In genomic region chr12:106123110-106123509, GRCh38 we compare ENCODE assay signal across 24 cellular contexts. TPM values are rescaled to one million over a fixed set of nuclear protein-coding genes. Genes with fewer than 3 reads are reported as not detected.
A peak's percentile ranks its signal among the peaks of the same experiment; 100 is the strongest.
DNase-seq lines count a peak whose midpoint lies in the region; ATAC-seq, FAIRE-seq and TF ChIP-seq lines count a peak whose summit lies in the region.
"Had no signal": no experiment of that assay in that cellular context is flagged by ENCODE, and none has a peak within 500 bp of the region (broad histone marks: within the 10 kb centered on the region; RNA-seq: fewer than 3 reads in every experiment).

No MANE protein-coding gene starts in this region.

- CTCF ChIA-PET in MCF 10A (lab: Yijun Ruan, JAX), result interaction anchor here (1.4 to 14.0 kb wide), 2 partner anchors 10 to 13 kb away, joined by 5 to 115 read pairs; partner anchors contain the start of gene NUAK1
- CTCF ChIA-PET in mammary epithelial cell (lab: Charles Lee; ENCODE audit: low non-redundant PET), result no interaction called here

- peaks cover 26% of the 10 kb centered on the region for H3K4me1 Mint-ChIP-seq in MCF 10A (ENCODE audit: insufficient read depth, unreplicated experiment)
- H3K4me1 Mint-ChIP-seq: activated naive CD4-positive, alpha-beta T cell treated with anti-CD3 and anti-CD28 coated beads, Interleukin-2, amount 10 ng/mL, durations not matched to agents 7 days and 5 days; memory B cell; T-helper 17 cell had no signal

- no peaks in the 10 kb centered on the region for H3K27me3 Mint-ChIP-seq in MCF 10A (ENCODE audit: insufficient read depth, unreplicated experiment)
- H3K27me3 Mint-ChIP-seq: brain had no signal

- peaks cover 91% of the 10 kb centered on the region for H3K79me2 ChIP-seq in mammary epithelial cell (ENCODE audit: insufficient read depth, low read length)

- no peak for TF ChIP-seq CTCF in MCF 10A (IDR thresholded peaks at IDR 0.05; ENCODE audit: unreplicated experiment)
- TF ChIP-seq CTCF in mammary epithelial cell (conservative IDR thresholded peaks at IDR 0.05 in 1 of 2, IDR thresholded peaks at IDR 0.05 in 1 of 2; ENCODE audit: extremely low read depth in 1 of 2, insufficient read depth in 1 of 2, low read depth in 1 of 2, low read length in 2 of 2), result no peak
- TF ChIP-seq CTCF in psoas muscle (IDR thresholded peaks at IDR 0.05), result no peak
- no peak for TF ChIP-seq CTCF in vagina (IDR thresholded peaks at IDR 0.05)

- POLR2A ChIA-PET in MCF 10A (lab: Yijun Ruan, JAX), result interaction anchor here (1.7 kb wide), 1 partner anchor 9 kb away, joined by 7 read pairs; no protein-coding TSS in a partner anchor

- H3K36me3 ChIP-seq in mammary epithelial cell (ENCODE audit: insufficient read depth, low read length) (no peaks in the 10 kb centered on the region), psoas muscle (ENCODE audit: insufficient read depth in 1 of 2, low read depth in 1 of 2) (no peaks in the 10 kb centered on the region), vagina (no peaks in the 10 kb centered on the region), small intestine (ENCODE audit: control insufficient read depth in 2 of 2, insufficient read depth in 2 of 2, low read length in 2 of 2) (no peaks in the 10 kb centered on the region)
- H3K36me3 ChIP-seq: BLaER1, HAP-1, WERI-Rb-1 had no signal

- TF ChIP-seq POLR2A in vagina (IDR thresholded peaks at IDR 0.05), result no peak

- H3K27me3 ChIP-seq in mammary epithelial cell (ENCODE audit: insufficient read depth, low read length) (no peaks in the 10 kb centered on the region), psoas muscle (ENCODE audit: insufficient read depth in 3 of 3, low read length in 2 of 3) (no peaks in the 10 kb centered on the region), vagina (no peaks in the 10 kb centered on the region), small intestine (ENCODE audit: control insufficient read depth in 2 of 2, insufficient read depth in 2 of 2, low read length in 2 of 2) (no peaks in the 10 kb centered on the region)
- H3K27me3 ChIP-seq: BLaER1 had no signal

- H3K9me3 ChIP-seq in mammary epithelial cell (replicated peaks; ENCODE audit: insufficient read depth, low read length), result no peaks in the 10 kb centered on the region
- H3K9me3 ChIP-seq in psoas muscle, result no peaks in the 10 kb centered on the region
- no peaks in the 10 kb centered on the region for H3K9me3 ChIP-seq in vagina
- no peaks in the 10 kb centered on the region for H3K9me3 ChIP-seq in small intestine (ENCODE audit: control insufficient read depth, low read depth)
- H3K9me3 ChIP-seq: BLaER1, HAP-1 had no signal

- H3K4me1 ChIP-seq in mammary epithelial cell (ENCODE audit: insufficient read depth, low read length), result peaks cover 11% of the 10 kb centered on the region
- H3K4me1 ChIP-seq in psoas muscle, result peaks cover 91% of the 10 kb centered on the region
- H3K4me1 ChIP-seq in vagina, result peaks cover 99% of the 10 kb centered on the region
- H3K4me1 ChIP-seq in small intestine (ENCODE audit: control insufficient read depth in 2 of 2, insufficient read depth in 1 of 2, low read depth in 1 of 2, low read length in 1 of 2), result peaks cover 0 to 2% of the 10 kb centered on the region in 2 donors
- H3K4me1 ChIP-seq: BLaER1 had no signal

- in situ Hi-C loops in mammary epithelial cell (cut with MboI; ENCODE audit: low sequenced_read_pairs in 2 of 2), result no loop called here

- intact Hi-C loops in MCF 10A (cut with micrococcal nuclease), result no loop called here
- intact Hi-C loops in mammary epithelial cell (cut with micrococcal nuclease), result no loop called here
- intact Hi-C loops in left ventricle myocardium superior (cut with micrococcal nuclease), result no loop called here
- intact Hi-C loops in psoas muscle (cut with DNase I), result loop anchor here in 1 of 2 donors (10.0 kb wide), 1 partner anchor 198 kb away; no protein-coding TSS in a partner anchor
- intact Hi-C loops in vagina (cut with DNase I), result no loop called here

- no peak overlapping the region for H3K4me2 ChIP-seq in mammary epithelial cell (ENCODE audit: insufficient read depth, low read depth, low read length)
- H3K4me2 ChIP-seq: BLaER1 had no signal

- 97% methylated on average over 5 of the region's 5 CpGs for WGBS in mammary epithelial cell (ENCODE audit: low coverage, missing lambda C conversion rate)
- WGBS in psoas muscle, 3 donors, result 33 to 40% (median 33%) methylated on average over 5 of the region's 5 CpGs
- 61 to 72% (median 61%) methylated on average over 5 of the region's 5 CpGs for WGBS in small intestine, 3 donors

- peak overlapping the region; percentile 31 for H3K27ac Mint-ChIP-seq in MCF 10A (ENCODE audit: low read depth, unreplicated experiment)
- H3K27ac Mint-ChIP-seq: activated CD4-positive, alpha-beta memory T cell treated with anti-CD3 and anti-CD28 coated beads for 36 hours; activated naive CD4-positive, alpha-beta T cell treated with anti-CD3 and anti-CD28 coated beads, Interleukin-2, amount 10 ng/mL, durations not matched to agents 7 days and 5 days; dendritic cell treated with granulocyte-macrophage colony-stimulating factor and Interleukin-4, amounts not matched to agents 40 ng/mL and 50 ng/mL, for 4 days; memory B cell; natural killer cell treated with Interleukin-12 subunit alpha and Interleukin-12 subunit beta and Interleukin-15 and Interleukin-18, amount 100 ng/mL, for 72 hours; T-helper 17 cell had no signal

- no peak overlapping the region for H2AFZ ChIP-seq in mammary epithelial cell (ENCODE audit: low read depth, low read length)

- BruUV-seq in MCF 10A (replicated peaks; lab: Mats Ljungman, UMichigan) (no TSS peak), mammary epithelial cell (replicated peaks; lab: Mats Ljungman, UMichigan) (no TSS peak)

- H3K4me3 ChIP-seq in mammary epithelial cell (replicated peaks in 1 of 3; ENCODE audit: insufficient read depth in 1 of 3, low read depth in 2 of 3, low read length in 3 of 3), result no peak overlapping the region
- H3K4me3 ChIP-seq in psoas muscle, result no peak overlapping the region
- H3K4me3 ChIP-seq in vagina, result no peak overlapping the region
- H3K4me3 ChIP-seq in small intestine (ENCODE audit: low read depth in 1 of 2, low read length in 2 of 2), result no peak overlapping the region
- H3K4me3 ChIP-seq: BLaER1, HAP-1 had no signal

- H3K9me3 Mint-ChIP-seq in MCF 10A (ENCODE audit: unreplicated experiment), result no peaks in the 10 kb centered on the region
- H3K9me3 Mint-ChIP-seq: activated CD4-positive, alpha-beta memory T cell treated with anti-CD3 and anti-CD28 coated beads for 36 hours; activated naive CD4-positive, alpha-beta T cell treated with anti-CD3 and anti-CD28 coated beads, Interleukin-2, amount 10 ng/mL, durations not matched to agents 7 days and 5 days; brain; dendritic cell treated with granulocyte-macrophage colony-stimulating factor and Interleukin-4, amounts not matched to agents 40 ng/mL and 50 ng/mL, for 4 days; memory B cell; natural killer cell treated with Interleukin-12 subunit alpha and Interleukin-12 subunit beta and Interleukin-15 and Interleukin-18, amount 100 ng/mL, for 72 hours had no signal

- dilution Hi-C loops in mammary epithelial cell (cut with HindIII; ENCODE audit: low sequenced_read_pairs), result no loop called here

- peak; percentile 15 for ATAC-seq in left ventricle myocardium superior
- ATAC-seq in psoas muscle, result peak; percentile 41 to 60 (median 48)
- ATAC-seq: natural killer cell treated with Interleukin-12 subunit alpha and Interleukin-12 subunit beta and Interleukin-15 and Interleukin-18, amount 100 ng/mL, for 72 hours; stimulated activated naive CD8-positive, alpha-beta T cell treated with anti-CD3 and anti-CD28 coated beads, Interleukin-15, Interleukin-2, amounts not matched to agents 100 U/mL and 50 U/mL, for 24 hours; T-helper 17 cell had no signal

- no peak overlapping the region for H3K4me3 Mint-ChIP-seq in MCF 10A (ENCODE audit: unreplicated experiment)
- H3K4me3 Mint-ChIP-seq: activated CD4-positive, alpha-beta memory T cell treated with anti-CD3 and anti-CD28 coated beads for 36 hours; activated naive CD4-positive, alpha-beta T cell treated with anti-CD3 and anti-CD28 coated beads, Interleukin-2, amount 10 ng/mL, durations not matched to agents 7 days and 5 days; dendritic cell treated with granulocyte-macrophage colony-stimulating factor and Interleukin-4, amounts not matched to agents 40 ng/mL and 50 ng/mL, for 4 days; memory B cell; natural killer cell treated with Interleukin-12 subunit alpha and Interleukin-12 subunit beta and Interleukin-15 and Interleukin-18, amount 100 ng/mL, for 72 hours; T-helper 17 cell had no signal

- no peak for FAIRE-seq in small intestine (lab: Jason Lieb, UNC)
- FAIRE-seq: GM19239 had no signal

- no peaks in the 10 kb centered on the region for H3K36me3 Mint-ChIP-seq in MCF 10A (ENCODE audit: insufficient read depth, unreplicated experiment)
- H3K36me3 Mint-ChIP-seq: activated CD4-positive, alpha-beta memory T cell treated with anti-CD3 and anti-CD28 coated beads for 36 hours; activated naive CD4-positive, alpha-beta T cell treated with anti-CD3 and anti-CD28 coated beads, Interleukin-2, amount 10 ng/mL, durations not matched to agents 7 days and 5 days; brain; memory B cell; natural killer cell treated with Interleukin-12 subunit alpha and Interleukin-12 subunit beta and Interleukin-15 and Interleukin-18, amount 100 ng/mL, for 72 hours had no signal

- H3K9ac ChIP-seq in mammary epithelial cell (ENCODE audit: insufficient read depth, low read length), result no peak overlapping the region
- H3K9ac ChIP-seq: BLaER1 had no signal

- H3K27ac ChIP-seq in mammary epithelial cell (ENCODE audit: insufficient read depth, low read depth, low read length) (no peak overlapping the region), psoas muscle (peak overlapping the region; percentile 82), vagina (peak overlapping the region; percentile 76), small intestine (ENCODE audit: low read depth in 1 of 2, low read length in 1 of 2) (no peak overlapping the region)
- H3K27ac ChIP-seq: 22Rv1, BLaER1, epithelial cell of prostate, WERI-Rb-1 had no signal

- H4K20me1 ChIP-seq in mammary epithelial cell (ENCODE audit: insufficient read depth, low read length), result no peaks in the 10 kb centered on the region
- H4K20me1 ChIP-seq: BLaER1 had no signal

- no peak for DNase-seq in MCF 10A (ENCODE audit: unreplicated experiment)
- no peak for DNase-seq in mammary epithelial cell
- DNase-seq in left ventricle myocardium superior, result no peak
- no peak for DNase-seq in psoas muscle
- DNase-seq in vagina (ENCODE audit: extremely low spot score in 2 of 2), result no peak
- DNase-seq in small intestine, result no peak
- no peak for DNase-seq in AML-193 (lab: John Stamatoyannopoulos, UW)
- no peak for DNase-seq in HK-2 (ENCODE audit: unreplicated experiment)
- DNase-seq: activated CD4-positive, alpha-beta memory T cell treated with anti-CD3 and anti-CD28 coated beads for 36 hours; activated naive CD4-positive, alpha-beta T cell treated with anti-CD3 and anti-CD28 coated beads, Interleukin-2, amount 10 ng/mL, durations not matched to agents 7 days and 5 days; NCI-H2029; NCI-H446 treated with DMSO at 0.1 percent for 48 hours; stimulated activated naive CD8-positive, alpha-beta T cell treated with anti-CD3 and anti-CD28 coated beads, Interleukin-15, Interleukin-2, amounts not matched to agents 100 U/mL and 50 U/mL, for 24 hours; T-helper 17 cell; WERI-Rb-1 had no signal

RNA-seq across cellular contexts. Expression of gene NUAK1, which starts 15.6 kb away (rescaled TPM):
- total RNA-seq in MCF 10A (2022) (2.6 and 3.4 TPM in 2 replicates), mammary epithelial cell (10 to 100 TPM; 12.5 to 39.8 TPM), left ventricle myocardium superior (38.8 TPM), psoas muscle (100 to 1,000 TPM in 1 of 4 donors, 10 to 100 TPM in 3; 19.8 to 102 (median 35.6) TPM), vagina (22.8 TPM)
- polyA plus RNA-seq in mammary epithelial cell (7.4 TPM), psoas muscle (10 to 100 TPM in 2 of 3 donors, 1 to 10 TPM in 1; 7.0 to 21.8 (median 10.2) TPM), small intestine (1 to 10 TPM in 2 of 3 donors, under 1 TPM in 1; 0.67 to 4.8 (median 1.4) TPM)
- 21.2 TPM for polyA minus RNA-seq in mammary epithelial cell

Comparison
In these comparisons a context has a peak if more than half of its experiments do, and no peak if none do; other contexts are left out.
1. H3K27ac ChIP-seq: peak in psoas muscle (single experiment) and vagina (single experiment); none in mammary epithelial cell (single experiment) and small intestine (0 of 2).